In the genomic region with DNA sequence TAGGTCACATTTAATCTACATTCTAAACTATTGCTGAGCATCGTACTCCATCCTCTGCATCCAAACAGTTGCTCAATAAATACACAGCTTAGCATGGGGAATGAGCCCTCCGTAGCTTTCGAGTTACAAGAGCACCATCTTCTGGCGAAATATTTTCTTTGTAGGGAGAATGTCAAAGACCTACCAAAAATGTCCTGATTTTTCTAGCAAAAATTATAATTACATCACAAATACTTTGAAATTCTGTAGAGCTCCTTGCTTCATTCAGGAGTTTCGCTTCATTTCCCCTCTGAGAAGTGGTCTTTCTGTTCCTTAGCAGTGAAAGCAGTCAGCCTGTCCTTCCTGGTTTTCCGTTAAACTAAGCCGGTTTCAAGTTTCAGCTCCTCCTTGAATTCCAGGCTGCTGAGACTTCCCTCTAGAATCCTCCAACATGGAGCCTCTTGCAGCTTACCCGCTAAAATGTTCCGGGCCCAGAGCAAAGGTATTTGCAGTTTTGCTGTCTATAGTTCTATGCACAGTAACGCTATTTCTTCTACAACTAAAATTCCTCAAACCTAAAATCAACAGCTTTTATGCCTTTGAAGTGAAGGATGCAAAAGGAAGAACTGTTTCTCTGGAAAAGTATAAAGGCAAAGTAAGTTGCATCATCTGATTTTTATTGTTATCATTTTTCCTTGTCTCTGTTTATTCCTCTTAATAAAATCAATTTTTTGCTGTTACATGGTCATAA, we compare ENCODE assay signal across 8 cellular contexts. TPM values are rescaled to one million over a fixed set of nuclear protein-coding genes. Genes with fewer than 3 reads are reported as not detected.
DNase-seq lines count a peak whose midpoint lies in the region; FAIRE-seq and TF ChIP-seq lines count a peak whose summit lies in the region.

A gene with protein sequence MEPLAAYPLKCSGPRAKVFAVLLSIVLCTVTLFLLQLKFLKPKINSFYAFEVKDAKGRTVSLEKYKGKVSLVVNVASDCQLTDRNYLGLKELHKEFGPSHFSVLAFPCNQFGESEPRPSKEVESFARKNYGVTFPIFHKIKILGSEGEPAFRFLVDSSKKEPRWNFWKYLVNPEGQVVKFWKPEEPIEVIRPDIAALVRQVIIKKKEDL (plus strand): TSS at position 409 of the 730 bp plus-strand sequence. CDS start 22 bp downstream, at position 431.

- H3K4me3 ChIP-seq in AG04449 (ENCODE audit: low read depth, low read length): peak within 1 kb of the TSS; percentile 69
- H3K4me3 ChIP-seq in kidney (ENCODE audit: low read length in 2 of 2): peak within 1 kb of the TSS; percentile 54 to 72
- peak within 1 kb of the TSS; percentile 9 to 60 (median 28) for H3K4me3 ChIP-seq in spleen

- no peaks in the 10 kb centered on the region for H3K9me3 ChIP-seq in kidney (ENCODE audit: control insufficient read depth in 1 of 2, low read length in 2 of 2)
- no peaks in the 10 kb centered on the region for H3K9me3 ChIP-seq in spleen

- peak within 1 kb of the TSS; percentile 22 to 53 for H3K9ac ChIP-seq in kidney (ENCODE audit: low read length in 2 of 2)

- no peak for TF ChIP-seq POLR2A in GM12891 (IDR thresholded peaks at IDR 0.05; ENCODE audit: low read depth, low read length)
- no peak for TF ChIP-seq POLR2A in spleen (IDR thresholded peaks at IDR 0.05)

- intact Hi-C loops in kidney (cut with DNase I): loop anchor here (10.0 kb wide), 1 partner anchor 255 kb away; no protein-coding TSS in a partner anchor
- intact Hi-C loops in spleen (cut with DNase I; ENCODE audit: low total_unique reads): loop anchor here (10.0 kb wide), 1 partner anchor 255 kb away; no protein-coding TSS in a partner anchor

- CTCF ChIA-PET in AG04449 (lab: Yijun Ruan, JAX): interaction anchor here (0.6 to 11.3 kb wide), 43 partner anchors 9 to 926 kb away, joined by 3 to 389 read pairs (median 4); a partner anchor contains a TSS

- FAIRE-seq in GM12891 (lab: Jason Lieb, UNC): peak; percentile 20
- peak; percentile 51 for FAIRE-seq in kidney (lab: Jason Lieb, UNC)

- 12 to 20% (median 18%) methylated on average over 10 of the region's 10 CpGs for WGBS in spleen, 5 donors

- no peaks in the 10 kb centered on the region for H3K4me1 ChIP-seq in kidney (ENCODE audit: control insufficient read depth in 1 of 2, insufficient read depth in 1 of 2, low read depth in 1 of 2, low read length in 2 of 2)
- H3K4me1 ChIP-seq in spleen: peaks cover 0 to 9% (median 2%) of the 10 kb centered on the region in 6 donors

- H3K27ac ChIP-seq in caudate nucleus (ENCODE audit: low read depth, low read length) (peak within 1 kb of the TSS; percentile 53), kidney (ENCODE audit: low read depth in 2 of 2, low read length in 2 of 2) (peak within 1 kb of the TSS in 1 of 2 donors; percentile 72), spleen (peak within 1 kb of the TSS in 7 of 8 donors; percentile 5 to 60 (median 30))

- DNase-seq in AG04449 (ENCODE audit: low read depth, low spot score): peak; percentile 59
- no peak for DNase-seq in GM12891 (ENCODE audit: insufficient read length, low spot score)
- DNase-seq in NCI-H82 (lab: John Stamatoyannopoulos, UW): peak; percentile 70
- peak in 2 of 61 donors; percentile 3 to 23 for DNase-seq in caudate nucleus (lab: John Stamatoyannopoulos, UW)
- DNase-seq in kidney: no peak
- no peak for DNase-seq in spleen
- DNase-seq in stimulated activated CD4-positive, alpha-beta T cell treated with anti-CD3 and anti-CD28 coated beads, Interleukin-15, amount 100 ng/mL, for 24 hours: no peak
- DNase-seq in OCI-M2 (lab: John Stamatoyannopoulos, UW; ENCODE audit: unreplicated experiment): no peak

- no peaks in the 10 kb centered on the region for H3K36me3 ChIP-seq in kidney (ENCODE audit: control insufficient read depth in 1 of 2, insufficient read depth in 2 of 2, low read length in 2 of 2)
- H3K36me3 ChIP-seq in spleen: no peaks in the 10 kb centered on the region

- POLR2A ChIA-PET in AG04449 (lab: Yijun Ruan, JAX): interaction anchor here (0.6 to 1.3 kb wide), 4 partner anchors 216 to 292 kb away, joined by 4 to 11 read pairs (median 4); no protein-coding TSS in a partner anchor

- TF ChIP-seq CTCF in AG04449 (IDR thresholded peaks at IDR 0.05; ENCODE audit: insufficient read depth, low read length, missing control alignments) (peak; percentile 26), kidney (IDR thresholded peaks at IDR 0.05; ENCODE audit: borderline replicate concordance, extremely low read depth, insufficient read depth) (peak; percentile 53), spleen (IDR thresholded peaks at IDR 0.05 in 8 of 11, conservative IDR thresholded peaks at IDR 0.05 in 3 of 11) (peak in 9 of 11 experiments; percentile 6 to 57 (median 26))

- H3K27me3 ChIP-seq in spleen (replicated peaks in 1 of 7): peaks cover 0 to 44% (median 3%) of the 10 kb centered on the region in 7 donors

TF ChIP-seq in GM12891, 5 proteins besides CTCF, POLR2A, EP300 and RAD21:
- TF ChIP-seq PAX5 (IDR thresholded peaks at IDR 0.05; ENCODE audit: insufficient read depth, low read length, severe bottlenecking): no peak
- no peak for TF ChIP-seq SPI1 (IDR thresholded peaks at IDR 0.05; ENCODE audit: low read depth, low read length)
- no peak for TF ChIP-seq POLR2AphosphoS5 (IDR thresholded peaks at IDR 0.05; ENCODE audit: low read depth, low read length)
- no peak for TF ChIP-seq POU2F2 (IDR thresholded peaks at IDR 0.05; ENCODE audit: low read depth, low read length)
- TF ChIP-seq TAF1 (IDR thresholded peaks at IDR 0.05; ENCODE audit: low read depth, low read length): no peak

RNA-seq across cellular contexts. Expression of the gene that starts here (rescaled TPM):
- polyA plus RNA-seq in GM12891 (2012; ENCODE audit: low read depth, missing spikeins): not detected
- 29.7 TPM for total RNA-seq in kidney
- polyA plus RNA-seq in kidney (ENCODE audit: insufficient read depth, low read depth, low replicate concordance): 13.5 TPM
- 1 to 10 TPM; 3.9 to 10.0 (median 6.9) TPM for total RNA-seq in spleen
- 1 to 10 TPM; 1.5 to 5.6 (median 3.3) TPM for polyA plus RNA-seq in spleen

Comparison
In these comparisons a context has a peak if more than half of its experiments do, and no peak if none do; other contexts are left out.
1. DNase-seq: peak in AG04449 (single experiment) and NCI-H82 (single experiment); none in GM12891 (single experiment), kidney (single experiment), spleen (single experiment), stimulated activated CD4-positive, alpha-beta T cell treated with anti-CD3 and anti-CD28 coated beads, Interleukin-15, amount 100 ng/mL, for 24 hours (single experiment) and OCI-M2 (single experiment).
2. Peak in every context shown above with its lines, with median percentiles within 50 percentile points of each other: H3K4me3 ChIP-seq and CTCF ChIP-seq.